Comparison of ENCODE assay signal across 1 cellular context in the genomic region with DNA sequence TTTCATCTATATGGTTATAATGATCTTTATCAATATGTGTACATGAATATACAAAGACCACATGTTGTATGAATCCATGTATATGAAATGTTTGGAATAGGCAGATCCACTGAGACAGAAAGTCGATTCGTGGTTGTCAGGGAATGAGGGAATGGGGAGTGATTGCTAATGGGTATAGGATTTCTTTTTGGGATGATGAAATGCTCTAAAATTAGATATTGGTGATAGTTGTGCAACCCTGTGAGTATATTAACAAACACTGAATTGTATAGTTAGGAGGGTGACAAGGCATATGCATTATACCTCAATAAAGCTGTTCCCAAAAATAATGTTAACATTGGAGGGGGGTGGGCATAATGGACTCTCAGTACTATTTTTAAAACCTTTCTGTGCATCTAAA.
TF ChIP-seq lines count a peak whose summit lies in the region.

No MANE protein-coding gene starts in this region.

TF ChIP-seq in SK-N-SH treated with all-trans-retinoic acid at 6 μM for 48 hours, 23 proteins besides CTCF, POLR2A, EP300 and RAD21 (continued from another document):
- TF ChIP-seq, protein P1, sequence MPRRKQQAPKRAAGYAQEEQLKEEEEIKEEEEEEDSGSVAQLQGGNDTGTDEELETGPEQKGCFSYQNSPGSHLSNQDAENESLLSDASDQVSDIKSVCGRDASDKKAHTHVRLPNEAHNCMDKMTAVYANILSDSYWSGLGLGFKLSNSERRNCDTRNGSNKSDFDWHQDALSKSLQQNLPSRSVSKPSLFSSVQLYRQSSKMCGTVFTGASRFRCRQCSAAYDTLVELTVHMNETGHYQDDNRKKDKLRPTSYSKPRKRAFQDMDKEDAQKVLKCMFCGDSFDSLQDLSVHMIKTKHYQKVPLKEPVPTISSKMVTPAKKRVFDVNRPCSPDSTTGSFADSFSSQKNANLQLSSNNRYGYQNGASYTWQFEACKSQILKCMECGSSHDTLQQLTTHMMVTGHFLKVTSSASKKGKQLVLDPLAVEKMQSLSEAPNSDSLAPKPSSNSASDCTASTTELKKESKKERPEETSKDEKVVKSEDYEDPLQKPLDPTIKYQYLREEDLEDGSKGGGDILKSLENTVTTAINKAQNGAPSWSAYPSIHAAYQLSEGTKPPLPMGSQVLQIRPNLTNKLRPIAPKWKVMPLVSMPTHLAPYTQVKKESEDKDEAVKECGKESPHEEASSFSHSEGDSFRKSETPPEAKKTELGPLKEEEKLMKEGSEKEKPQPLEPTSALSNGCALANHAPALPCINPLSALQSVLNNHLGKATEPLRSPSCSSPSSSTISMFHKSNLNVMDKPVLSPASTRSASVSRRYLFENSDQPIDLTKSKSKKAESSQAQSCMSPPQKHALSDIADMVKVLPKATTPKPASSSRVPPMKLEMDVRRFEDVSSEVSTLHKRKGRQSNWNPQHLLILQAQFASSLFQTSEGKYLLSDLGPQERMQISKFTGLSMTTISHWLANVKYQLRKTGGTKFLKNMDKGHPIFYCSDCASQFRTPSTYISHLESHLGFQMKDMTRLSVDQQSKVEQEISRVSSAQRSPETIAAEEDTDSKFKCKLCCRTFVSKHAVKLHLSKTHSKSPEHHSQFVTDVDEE (CRISPR knock-in tag; IDR thresholded peaks at IDR 0.05), result no peak
- TF ChIP-seq, protein P2, sequence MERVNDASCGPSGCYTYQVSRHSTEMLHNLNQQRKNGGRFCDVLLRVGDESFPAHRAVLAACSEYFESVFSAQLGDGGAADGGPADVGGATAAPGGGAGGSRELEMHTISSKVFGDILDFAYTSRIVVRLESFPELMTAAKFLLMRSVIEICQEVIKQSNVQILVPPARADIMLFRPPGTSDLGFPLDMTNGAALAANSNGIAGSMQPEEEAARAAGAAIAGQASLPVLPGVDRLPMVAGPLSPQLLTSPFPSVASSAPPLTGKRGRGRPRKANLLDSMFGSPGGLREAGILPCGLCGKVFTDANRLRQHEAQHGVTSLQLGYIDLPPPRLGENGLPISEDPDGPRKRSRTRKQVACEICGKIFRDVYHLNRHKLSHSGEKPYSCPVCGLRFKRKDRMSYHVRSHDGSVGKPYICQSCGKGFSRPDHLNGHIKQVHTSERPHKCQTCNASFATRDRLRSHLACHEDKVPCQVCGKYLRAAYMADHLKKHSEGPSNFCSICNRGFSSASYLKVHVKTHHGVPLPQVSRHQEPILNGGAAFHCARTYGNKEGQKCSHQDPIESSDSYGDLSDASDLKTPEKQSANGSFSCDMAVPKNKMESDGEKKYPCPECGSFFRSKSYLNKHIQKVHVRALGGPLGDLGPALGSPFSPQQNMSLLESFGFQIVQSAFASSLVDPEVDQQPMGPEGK (CRISPR knock-in tag; IDR thresholded peaks at IDR 0.05; ENCODE audit: borderline replicate concordance), result no peak
- TF ChIP-seq OSR1 (CRISPR knock-in tag; IDR thresholded peaks at IDR 0.05), result no peak
- no peak for TF ChIP-seq ARNTL (CRISPR knock-in tag; IDR thresholded peaks at IDR 0.05; ENCODE audit: borderline replicate concordance, low read depth)
- no peak for TF ChIP-seq TOX (CRISPR knock-in tag; IDR thresholded peaks at IDR 0.05; ENCODE audit: borderline replicate concordance)
- TF ChIP-seq ESRRG (CRISPR knock-in tag; IDR thresholded peaks at IDR 0.05), result no peak
- TF ChIP-seq ZC3H10 (CRISPR knock-in tag; IDR thresholded peaks at IDR 0.05), result no peak
- TF ChIP-seq ZNF8 (CRISPR knock-in tag; IDR thresholded peaks at IDR 0.05), result no peak
- no peak for TF ChIP-seq TCF4 (CRISPR knock-in tag; IDR thresholded peaks at IDR 0.05; ENCODE audit: borderline replicate concordance)
- TF ChIP-seq ZFP3 (CRISPR knock-in tag; IDR thresholded peaks at IDR 0.05), result no peak
- TF ChIP-seq, protein P3, sequence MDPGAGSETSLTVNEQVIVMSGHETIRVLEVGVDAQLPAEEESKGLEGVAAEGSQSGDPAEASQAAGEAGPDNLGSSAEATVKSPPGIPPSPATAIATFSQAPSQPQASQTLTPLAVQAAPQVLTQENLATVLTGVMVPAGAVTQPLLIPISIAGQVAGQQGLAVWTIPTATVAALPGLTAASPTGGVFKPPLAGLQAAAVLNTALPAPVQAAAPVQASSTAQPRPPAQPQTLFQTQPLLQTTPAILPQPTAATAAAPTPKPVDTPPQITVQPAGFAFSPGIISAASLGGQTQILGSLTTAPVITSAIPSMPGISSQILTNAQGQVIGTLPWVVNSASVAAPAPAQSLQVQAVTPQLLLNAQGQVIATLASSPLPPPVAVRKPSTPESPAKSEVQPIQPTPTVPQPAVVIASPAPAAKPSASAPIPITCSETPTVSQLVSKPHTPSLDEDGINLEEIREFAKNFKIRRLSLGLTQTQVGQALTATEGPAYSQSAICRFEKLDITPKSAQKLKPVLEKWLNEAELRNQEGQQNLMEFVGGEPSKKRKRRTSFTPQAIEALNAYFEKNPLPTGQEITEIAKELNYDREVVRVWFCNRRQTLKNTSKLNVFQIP (CRISPR knock-in tag; IDR thresholded peaks at IDR 0.05; ENCODE audit: borderline replicate concordance, low read depth), result no peak
